In the genomic region with DNA sequence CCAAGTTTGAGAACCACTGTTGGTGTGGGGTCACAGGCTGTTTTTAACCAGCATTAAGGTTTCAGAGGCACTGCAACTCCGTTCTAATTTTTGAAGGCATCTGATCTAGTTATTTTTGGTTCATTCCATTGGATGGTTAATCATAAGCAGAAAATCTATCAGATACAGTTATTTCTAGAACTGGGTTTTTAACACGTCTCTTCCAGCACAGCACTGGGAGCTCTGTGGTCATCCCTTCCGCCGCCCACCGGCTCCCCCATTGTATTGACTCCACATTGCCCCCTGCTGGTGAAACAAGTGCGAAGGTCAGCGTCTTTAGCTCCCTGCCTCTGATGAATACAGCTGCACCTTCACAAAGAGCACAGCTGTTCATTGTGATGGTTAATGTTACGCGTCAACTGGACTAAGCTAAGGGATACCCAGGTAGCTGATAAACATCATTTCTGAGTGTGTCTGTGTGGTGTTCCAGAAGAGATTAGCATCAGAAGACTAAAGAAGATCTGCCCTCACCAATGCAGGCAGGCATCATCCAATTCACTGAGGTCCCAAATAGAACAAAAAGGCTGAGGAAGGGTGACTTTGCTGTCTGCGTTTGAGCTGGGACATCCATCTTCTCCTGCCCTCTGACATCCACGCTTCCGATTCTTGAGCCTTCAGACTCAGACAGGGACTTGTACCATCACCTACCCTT, we compare ENCODE assay signal across 8 cellular contexts. TPM values are rescaled to one million over a fixed set of nuclear protein-coding genes. Genes with fewer than 3 reads are reported as not detected.
A peak's percentile ranks its signal among the peaks of the same experiment; 100 is the strongest.
DNase-seq lines count a peak whose midpoint lies in the region; ATAC-seq and TF ChIP-seq lines count a peak whose summit lies in the region.

No MANE protein-coding gene starts in this region.

- no peak overlapping the region for H3K4me3 Mint-ChIP-seq in activated CD4-positive, alpha-beta T cell treated with anti-CD3 and anti-CD28 coated beads, Interleukin-2, amount 10 ng/mL, durations not matched to agents 7 days and 5 days

- no peak overlapping the region for H3K27ac Mint-ChIP-seq in activated CD4-positive, alpha-beta T cell treated with anti-CD3 and anti-CD28 coated beads, Interleukin-2, amount 10 ng/mL, durations not matched to agents 7 days and 5 days

- peaks cover 5% of the 10 kb centered on the region for H3K4me1 Mint-ChIP-seq in activated CD4-positive, alpha-beta T cell treated with anti-CD3 and anti-CD28 coated beads, Interleukin-2, amount 10 ng/mL, durations not matched to agents 7 days and 5 days

- DNase-seq in 8988T, result peak; percentile 23
- DNase-seq in LHCN-M2 (ENCODE audit: low read depth), result peak; percentile 43
- DNase-seq in activated CD4-positive, alpha-beta T cell treated with anti-CD3 and anti-CD28 coated beads, Interleukin-2, amount 10 ng/mL, durations not matched to agents 7 days and 5 days, result peak; percentile 68
- peak; percentile 32 for DNase-seq in effector CD8-positive, alpha-beta T cell (lab: John Stamatoyannopoulos, UW)
- peak; percentile 51 for DNase-seq in myocyte (ENCODE audit: low read depth)
- DNase-seq in superior temporal gyrus (ENCODE audit: extremely low spot score), result peak; percentile 20

- no peaks in the 10 kb centered on the region for H3K9me3 Mint-ChIP-seq in activated CD4-positive, alpha-beta T cell treated with anti-CD3 and anti-CD28 coated beads, Interleukin-2, amount 10 ng/mL, durations not matched to agents 7 days and 5 days

- POLR2A ChIA-PET in activated CD4-positive, alpha-beta T cell treated with anti-CD3 and anti-CD28 coated beads, Interleukin-2, amount 10 ng/mL, durations not matched to agents 7 days and 5 days (lab: Charles Lee), result no interaction called here

- no peaks in the 10 kb centered on the region for H3K36me3 Mint-ChIP-seq in activated CD4-positive, alpha-beta T cell treated with anti-CD3 and anti-CD28 coated beads, Interleukin-2, amount 10 ng/mL, durations not matched to agents 7 days and 5 days (ENCODE audit: low read depth)

- no peak for ATAC-seq in GM21737 (IDR thresholded peaks at IDR 0.05; ENCODE audit: unreplicated experiment)

- TF ChIP-seq CTCF in GM12873 (IDR thresholded peaks at IDR 0.05; ENCODE audit: insufficient read depth, low read depth, low read length, missing control alignments), result peak; percentile 83

- peaks cover 33% of the 10 kb centered on the region for H3K27me3 Mint-ChIP-seq in activated CD4-positive, alpha-beta T cell treated with anti-CD3 and anti-CD28 coated beads, Interleukin-2, amount 10 ng/mL, durations not matched to agents 7 days and 5 days

- CTCF ChIA-PET in activated CD4-positive, alpha-beta T cell treated with anti-CD3 and anti-CD28 coated beads, Interleukin-2, amount 10 ng/mL, durations not matched to agents 7 days and 5 days (lab: Charles Lee), result interaction anchor here (0.6 to 3.3 kb wide), 19 partner anchors 9 to 263 kb away, joined by 3 to 24 read pairs (median 3); a partner anchor contains a TSS

RNA-seq across cellular contexts. Expression of a gene that starts 8.5 kb away (rescaled TPM):
- total RNA-seq in LHCN-M2 (2014; rRNA removed) (not detected in 2 replicates), myocyte (not detected in 2 replicates)
- polyA plus RNA-seq in LHCN-M2 (2012), result not detected
- total RNA-seq in activated CD4-positive, alpha-beta T cell treated with anti-CD3 and anti-CD28 coated beads, Interleukin-2, amount 10 ng/mL, durations not matched to agents 7 days and 5 days, result not detected
- polyA plus RNA-seq in myocyte (2012), result not detected

RNA-seq across cellular contexts. Expression of a gene that starts 17.4 kb away (rescaled TPM):
- total RNA-seq in LHCN-M2 (2014; rRNA removed) (not detected in 2 replicates), myocyte (1.5 TPM in 1 of 2 replicates, not detected in the other)
- 0.36 TPM for polyA plus RNA-seq in LHCN-M2 (2012)
- 1 to 10 TPM; 3.7 to 4.1 TPM for total RNA-seq in activated CD4-positive, alpha-beta T cell treated with anti-CD3 and anti-CD28 coated beads, Interleukin-2, amount 10 ng/mL, durations not matched to agents 7 days and 5 days
- polyA plus RNA-seq in myocyte (2012), result not detected

RNA-seq across cellular contexts. Expression of a gene that starts 31.1 kb away (rescaled TPM):
- total RNA-seq in LHCN-M2 (2014; rRNA removed) (not detected in 2 replicates), myocyte (not detected in 2 replicates)
- polyA plus RNA-seq in LHCN-M2 (2012), result not detected
- total RNA-seq in activated CD4-positive, alpha-beta T cell treated with anti-CD3 and anti-CD28 coated beads, Interleukin-2, amount 10 ng/mL, durations not matched to agents 7 days and 5 days, result 1 to 10 TPM; 2.8 to 3.9 TPM
- not detected for polyA plus RNA-seq in myocyte (2012)

RNA-seq across cellular contexts. Expression of a gene that starts 54.8 kb away (rescaled TPM):
- total RNA-seq in LHCN-M2 (2014; rRNA removed) (not detected in 2 replicates), myocyte (not detected in 2 replicates)
- polyA plus RNA-seq in LHCN-M2 (2012), result not detected
- total RNA-seq in activated CD4-positive, alpha-beta T cell treated with anti-CD3 and anti-CD28 coated beads, Interleukin-2, amount 10 ng/mL, durations not matched to agents 7 days and 5 days, result not detected
- not detected for polyA plus RNA-seq in myocyte (2012)
